In the genomic region with DNA sequence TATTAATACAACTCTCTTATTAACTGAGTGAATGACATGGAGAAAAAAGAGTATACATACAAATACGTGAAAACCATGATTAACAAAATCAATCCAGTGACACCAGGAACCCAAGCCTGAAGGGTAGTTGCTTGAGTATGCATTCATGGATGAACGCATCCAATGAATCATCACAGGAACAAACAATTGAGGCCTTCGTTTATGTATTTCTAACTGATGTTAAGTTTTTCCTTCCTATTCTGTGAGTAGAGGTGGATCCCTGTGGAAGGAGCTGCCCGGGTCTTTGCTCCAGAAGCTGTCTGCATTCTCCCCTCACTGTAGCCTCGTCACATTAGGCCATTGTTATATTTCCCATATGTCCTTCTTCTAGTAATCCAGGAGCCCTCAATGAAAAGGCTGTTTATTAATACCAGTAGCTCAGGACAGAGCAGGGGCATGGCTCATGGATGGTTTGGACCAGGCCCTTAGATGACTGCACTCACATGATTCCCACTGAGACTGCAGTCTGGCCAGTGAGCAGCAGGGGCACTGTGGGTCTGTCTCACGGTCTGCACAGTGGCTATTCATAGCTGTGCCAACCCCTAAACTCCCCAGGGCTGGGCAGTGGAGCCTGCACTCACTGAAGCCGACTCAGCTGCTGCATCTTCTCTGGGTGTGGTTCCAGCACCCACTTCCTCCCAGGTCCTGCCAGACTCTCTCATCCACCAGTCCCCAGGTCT, we compare ENCODE assay signal across 8 cellular contexts.
A peak's percentile ranks its signal among the peaks of the same experiment; 100 is the strongest.
DNase-seq lines count a peak whose midpoint lies in the region; ATAC-seq and TF ChIP-seq lines count a peak whose summit lies in the region.

No MANE protein-coding gene starts in this region.

- WGBS in right lobe of liver (ENCODE audit: insufficient coverage, low coverage, low lambda C conversion rate, missing lambda C conversion rate): 68% methylated on average over 6 of the region's 7 CpGs
- 53 to 57% methylated on average over 7 of the region's 7 CpGs for WGBS in thyroid gland, 2 donors

- ATAC-seq in GM19043 (IDR thresholded peaks at IDR 0.05; ENCODE audit: low read depth, unreplicated experiment): peak; percentile 94
- ATAC-seq in HG03103 (IDR thresholded peaks at IDR 0.05; ENCODE audit: low read depth, unreplicated experiment): peak; percentile 63
- ATAC-seq in PC-3: peak; percentile 78
- ATAC-seq in right lobe of liver: peak; percentile 49 to 83 (median 72)

- POLR2A ChIA-PET in PC-3 (lab: Charles Lee; ENCODE audit: unreplicated experiment): no interaction called here

- TF ChIP-seq POLR2A in right lobe of liver (IDR thresholded peaks at IDR 0.05) (no peak), thyroid gland (IDR thresholded peaks at IDR 0.05) (no peak)

- H3K79me2 ChIP-seq in PC-3 (ENCODE audit: low read length): no peaks in the 10 kb centered on the region

- H3K4me1 ChIP-seq in PC-3 (ENCODE audit: insufficient read depth, low read length) (peaks cover 26% of the 10 kb centered on the region), right lobe of liver (no peaks in the 10 kb centered on the region), thyroid gland (no peaks in the 10 kb centered on the region)

- H3K4me3 ChIP-seq in PC-3 (ENCODE audit: low read length) (peak overlapping the region; percentile 31; the same call in 1 of the 2 replicates), cardiac fibroblast (replicated peaks in 1 of 2; ENCODE audit: low read depth in 2 of 2, low read length in 2 of 2) (no peak overlapping the region), right lobe of liver (no peak overlapping the region), thyroid gland (replicated peaks in 1 of 3) (no peak overlapping the region)

- H4K20me1 ChIP-seq in PC-3 (ENCODE audit: low read length): no peaks in the 10 kb centered on the region

- no peaks in the 10 kb centered on the region for H3F3A ChIP-seq in PC-3 (ENCODE audit: low read length, unreplicated experiment)

- H3K27me3 ChIP-seq in PC-3 (ENCODE audit: low read length): no peaks in the 10 kb centered on the region
- no peaks in the 10 kb centered on the region for H3K27me3 ChIP-seq in right lobe of liver
- H3K27me3 ChIP-seq in thyroid gland: no peaks in the 10 kb centered on the region

- H3K9ac ChIP-seq in PC-3 (ENCODE audit: low read length): peak overlapping the region; percentile 83

- no peaks in the 10 kb centered on the region for H3K9me3 ChIP-seq in PC-3 (ENCODE audit: low read length)
- H3K9me3 ChIP-seq in right lobe of liver: no peaks in the 10 kb centered on the region
- no peaks in the 10 kb centered on the region for H3K9me3 ChIP-seq in thyroid gland

- H3K27ac ChIP-seq in PC-3 (ENCODE audit: low read length): peak overlapping the region; percentile 97
- H3K27ac ChIP-seq in right lobe of liver: no peak overlapping the region
- no peak overlapping the region for H3K27ac ChIP-seq in thyroid gland

- H2AFZ ChIP-seq in PC-3 (ENCODE audit: low read length): peak overlapping the region; percentile 46

- DNase-seq in NCI-H2107 treated with DMSO at 0.1 percent for 48 hours (lab: John Stamatoyannopoulos, UW; ENCODE audit: unreplicated experiment) (peak; percentile 0), NCI-H2107 (lab: John Stamatoyannopoulos, UW) (no peak), PC-3 (peak; percentile 73), cardiac fibroblast (ENCODE audit: low read depth in 2 of 2) (peak; percentile 52 to 79), right lobe of liver (no peak), thyroid gland (peak; percentile 45 to 64)

- H3K36me3 ChIP-seq in PC-3 (ENCODE audit: low read depth, low read length): no peaks in the 10 kb centered on the region
- no peaks in the 10 kb centered on the region for H3K36me3 ChIP-seq in right lobe of liver
- no peaks in the 10 kb centered on the region for H3K36me3 ChIP-seq in thyroid gland

- intact Hi-C loops in PC-3 (cut with micrococcal nuclease): loop anchor here (5.0 kb wide), 1 partner anchor 37 kb away; no protein-coding TSS in a partner anchor
- intact Hi-C loops in right lobe of liver (cut with DNase I): no loop called here
- intact Hi-C loops in thyroid gland (cut with DNase I): no loop called here

- H3K9me2 ChIP-seq in PC-3 (replicated peaks; ENCODE audit: low read length): no peaks in the 10 kb centered on the region

- TF ChIP-seq CTCF in PC-3 (conservative IDR thresholded peaks at IDR 0.05; ENCODE audit: low read depth, low read length): peak; percentile 59
- TF ChIP-seq CTCF in cardiac fibroblast (IDR thresholded peaks at IDR 0.05; ENCODE audit: low read depth, low read length): peak; percentile 73
- TF ChIP-seq CTCF in right lobe of liver (IDR thresholded peaks at IDR 0.05): peak; percentile 23 to 37 (median 26)
- peak in 4 of 6 experiments; percentile 8 to 54 (median 32) for TF ChIP-seq CTCF in thyroid gland (IDR thresholded peaks at IDR 0.05)

- peak overlapping the region; percentile 75 for H3K4me2 ChIP-seq in PC-3 (ENCODE audit: low read length)

- BruUV-seq in PC-3 (replicated peaks; lab: Mats Ljungman, UMichigan): no TSS peak

- CTCF ChIA-PET in PC-3 (lab: Charles Lee): interaction anchor here (0.6 to 1.3 kb wide), 6 partner anchors 11 to 97 kb away, joined by 3 to 14 read pairs (median 4); no protein-coding TSS in a partner anchor

Comparison
In these comparisons a context has a peak if more than half of its experiments do, and no peak if none do; other contexts are left out.
1. DNase-seq: peak in NCI-H2107 treated with DMSO at 0.1 percent for 48 hours (single experiment), PC-3 (single experiment), cardiac fibroblast (2 of 2) and thyroid gland (2 of 2); none in NCI-H2107 (single experiment) and right lobe of liver (0 of 3).
2. Peak in every context shown above with its lines, with median percentiles within 50 percentile points of each other: ATAC-seq and CTCF ChIP-seq.